ENCODE assay signal across 18 cellular contexts in the genomic region with DNA sequence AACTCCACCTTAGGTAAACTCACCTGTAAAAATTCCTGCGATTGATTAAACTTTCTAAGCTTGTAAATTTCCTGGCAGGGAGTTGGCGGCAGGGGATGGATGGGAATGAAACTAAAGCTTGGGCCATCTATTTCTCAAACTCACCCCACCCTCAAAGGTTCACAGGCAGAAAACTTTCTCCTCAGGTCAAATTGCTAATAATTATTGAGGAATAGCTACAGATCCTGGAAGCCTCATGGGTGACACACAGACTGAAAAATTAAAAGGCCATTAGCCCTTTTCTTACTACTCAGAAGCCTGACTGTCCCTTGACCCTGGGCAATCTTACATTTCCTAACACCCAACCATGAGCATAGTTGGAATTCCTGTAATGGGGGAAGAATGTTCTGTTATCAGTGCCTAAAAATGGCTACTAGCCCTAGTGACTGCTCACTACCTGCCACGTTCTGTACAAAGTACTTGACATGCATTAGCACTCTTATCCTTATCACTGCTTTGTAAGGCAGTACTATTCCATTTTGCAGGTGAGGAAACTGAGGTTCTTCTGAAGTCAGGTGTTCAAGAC. TPM values are rescaled to one million over a fixed set of nuclear protein-coding genes. Genes with fewer than 3 reads are reported as not detected.
A peak's percentile ranks its signal among the peaks of the same experiment; 100 is the strongest.
DNase-seq lines count a peak whose midpoint lies in the region; ATAC-seq and TF ChIP-seq lines count a peak whose summit lies in the region.
"Had no signal": no experiment of that assay in that cellular context is flagged by ENCODE, and none has a peak within 500 bp of the region (broad histone marks: within the 10 kb centered on the region; RNA-seq: fewer than 3 reads in every experiment).

No MANE protein-coding gene starts in this region.

- H3K79me1 ChIP-seq in mesendoderm (ENCODE audit: low read length), result no peaks in the 10 kb centered on the region

- ATAC-seq in psoas muscle, result no peak
- ATAC-seq: GM12878, Panc1, Right ventricle myocardium inferior had no signal

- H3K23ac ChIP-seq in mesendoderm (ENCODE audit: low read length), result no peak overlapping the region

- no peaks in the 10 kb centered on the region for H3K4me1 ChIP-seq in HEK293 (ENCODE audit: control insufficient read depth, insufficient read depth, low read length)
- H3K4me1 ChIP-seq in mesendoderm (ENCODE audit: control insufficient read depth, low read depth, low read length), result peaks cover 8% of the 10 kb centered on the region
- no peaks in the 10 kb centered on the region for H3K4me1 ChIP-seq in psoas muscle
- H3K4me1 ChIP-seq: BLaER1 had no signal

- no peak overlapping the region for H2BK120ac ChIP-seq in mesendoderm (ENCODE audit: low read depth, low read length)

- no peak overlapping the region for H3K18ac ChIP-seq in mesendoderm (ENCODE audit: low read length)

- H2AK5ac ChIP-seq in mesendoderm (ENCODE audit: low read length), result no peak overlapping the region

- H3K9me3 ChIP-seq in HEK293 (ENCODE audit: control insufficient read depth, insufficient read depth, low read depth, low read length), result no peaks in the 10 kb centered on the region
- H3K9me3 ChIP-seq in psoas muscle, result no peaks in the 10 kb centered on the region
- H3K9me3 ChIP-seq: BLaER1 had no signal

- no peak overlapping the region for H3K4me3 ChIP-seq in HEK293 (ENCODE audit: low read depth, low read length)
- H3K4me3 ChIP-seq in coronary artery, result no peak overlapping the region
- H3K4me3 ChIP-seq in mesendoderm (ENCODE audit: low read length), result no peak overlapping the region
- no peak overlapping the region for H3K4me3 ChIP-seq in psoas muscle
- H3K4me3 ChIP-seq: BLaER1, GM12878 had no signal

- H3K27ac ChIP-seq in HEK293 (ENCODE audit: extremely low read depth, low read depth, low read length) (no peak overlapping the region), coronary artery (no peak overlapping the region), mesendoderm (ENCODE audit: low read depth, low read length) (no peak overlapping the region), psoas muscle (no peak overlapping the region)
- H3K27ac ChIP-seq: BLaER1 had no signal

- no peak overlapping the region for H4K5ac ChIP-seq in mesendoderm (ENCODE audit: low read length)

- no peak overlapping the region for H2BK15ac ChIP-seq in mesendoderm (replicated peaks; ENCODE audit: low read depth)

- H4K8ac ChIP-seq in mesendoderm (ENCODE audit: low read depth, low read length), result no peak overlapping the region

- H3K79me2 ChIP-seq in mesendoderm (ENCODE audit: control insufficient read depth, insufficient read depth, low read length), result no peaks in the 10 kb centered on the region

- no peak overlapping the region for H3K9ac ChIP-seq in mesendoderm (ENCODE audit: low read length)
- H3K9ac ChIP-seq: BLaER1 had no signal

- TF ChIP-seq CTCF in HEK293 (tag by site-specific recombination; IDR thresholded peaks at IDR 0.05), result no peak
- TF ChIP-seq CTCF in coronary artery (IDR thresholded peaks at IDR 0.05), result no peak
- TF ChIP-seq CTCF in psoas muscle (IDR thresholded peaks at IDR 0.05), result no peak

- H3K4me2 ChIP-seq in mesendoderm (ENCODE audit: low read length), result no peak overlapping the region
- H3K4me2 ChIP-seq: BLaER1 had no signal

- CTCF ChIA-PET in HEK293 (lab: Yijun Ruan, JAX), result interaction anchor here (0.6 to 0.7 kb wide), 2 partner anchors 22 to 70 kb away, joined by 3 read pairs; no protein-coding TSS in a partner anchor

- no CpG with 5 or more reads among the region's 3 CpGs for WGBS in mesendoderm (ENCODE audit: extremely low coverage, insufficient coverage, low lambda C conversion rate)
- WGBS in psoas muscle, 3 donors, result 74 to 79% (median 75%) methylated on average over 3 of the region's 3 CpGs

- no peaks in the 10 kb centered on the region for H3K27me3 ChIP-seq in mesendoderm (ENCODE audit: insufficient read depth, low read length, poor library complexity)
- H3K27me3 ChIP-seq in psoas muscle (ENCODE audit: insufficient read depth in 3 of 3, low read length in 2 of 3), result peaks cover 0 to 3% (median 2%) of the 10 kb centered on the region in 3 donors
- H3K27me3 ChIP-seq: BLaER1 had no signal

- POLR2A ChIA-PET in HEK293 (lab: Yijun Ruan, JAX), result no interaction called here

- H3K4ac ChIP-seq in mesendoderm (ENCODE audit: low read depth, low read length), result no peak overlapping the region

- no peaks in the 10 kb centered on the region for H3K36me3 ChIP-seq in HEK293 (ENCODE audit: control insufficient read depth in 2 of 2, insufficient read depth in 1 of 2, low read length in 2 of 2)
- H3K36me3 ChIP-seq in mesendoderm (ENCODE audit: control insufficient read depth, insufficient read depth, low read length), result no peaks in the 10 kb centered on the region
- H3K36me3 ChIP-seq in psoas muscle (ENCODE audit: insufficient read depth in 1 of 2, low read depth in 1 of 2), result no peaks in the 10 kb centered on the region
- H3K36me3 ChIP-seq: BLaER1 had no signal

- no peak overlapping the region for H2BK5ac ChIP-seq in mesendoderm (ENCODE audit: low read length)

- intact Hi-C loops in psoas muscle (cut with DNase I), result no loop called here

- H3K56ac ChIP-seq in mesendoderm (ENCODE audit: low read length), result no peak overlapping the region

- DNase-seq in EL (peak; percentile 13), coronary artery (ENCODE audit: low spot score) (peak; percentile 7), mesendoderm (peak; percentile 84), NCI-H187 (lab: John Stamatoyannopoulos, UW) (no peak), psoas muscle (no peak), NCI-H2081 treated with DMSO at 0.1 percent for 48 hours (lab: John Stamatoyannopoulos, UW) (no peak)
- DNase-seq: DMS153, HFFc6, KG1, NCI-H1092, NCI-H774 had no signal

TF ChIP-seq in HEK293, 187 proteins besides CTCF, POLR2A, EP300 and RAD21:
- TF ChIP-seq, protein P1, sequence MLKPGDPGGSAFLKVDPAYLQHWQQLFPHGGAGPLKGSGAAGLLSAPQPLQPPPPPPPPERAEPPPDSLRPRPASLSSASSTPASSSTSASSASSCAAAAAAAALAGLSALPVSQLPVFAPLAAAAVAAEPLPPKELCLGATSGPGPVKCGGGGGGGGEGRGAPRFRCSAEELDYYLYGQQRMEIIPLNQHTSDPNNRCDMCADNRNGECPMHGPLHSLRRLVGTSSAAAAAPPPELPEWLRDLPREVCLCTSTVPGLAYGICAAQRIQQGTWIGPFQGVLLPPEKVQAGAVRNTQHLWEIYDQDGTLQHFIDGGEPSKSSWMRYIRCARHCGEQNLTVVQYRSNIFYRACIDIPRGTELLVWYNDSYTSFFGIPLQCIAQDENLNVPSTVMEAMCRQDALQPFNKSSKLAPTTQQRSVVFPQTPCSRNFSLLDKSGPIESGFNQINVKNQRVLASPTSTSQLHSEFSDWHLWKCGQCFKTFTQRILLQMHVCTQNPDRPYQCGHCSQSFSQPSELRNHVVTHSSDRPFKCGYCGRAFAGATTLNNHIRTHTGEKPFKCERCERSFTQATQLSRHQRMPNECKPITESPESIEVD (tag by site-specific recombination; IDR thresholded peaks at IDR 0.05), result no peak
- TF ChIP-seq FEZF1 (tag by site-specific recombination; IDR thresholded peaks at IDR 0.05), result peak; percentile 25; the same call in 1 of the 2 replicates
TF ChIP-seq in HEK293: peak in this region for 1.

RNA-seq across cellular contexts. Expression of gene SYNDIG1L, which starts 12.4 kb away (rescaled TPM):
- 0.37 TPM for polyA plus RNA-seq in mesendoderm (2013, experiment 1 of 2)
- 0.34 TPM for polyA plus RNA-seq in mesendoderm (2013, experiment 2 of 2)
- not detected for total RNA-seq in psoas muscle
- polyA plus RNA-seq in psoas muscle, result not detected
- total RNA-seq: GM12878, HFFc6, M059J, NCI-H460, Right ventricle myocardium inferior had no signal

RNA-seq across cellular contexts. Expression of gene NPC2, which starts 54.7 kb away (rescaled TPM):
- 266 TPM for polyA plus RNA-seq in mesendoderm (2013, experiment 1 of 2)
- 248 TPM for polyA plus RNA-seq in mesendoderm (2013, experiment 2 of 2)
- 10 to 100 TPM; 31.6 to 42.5 (median 35.0) TPM for total RNA-seq in psoas muscle
- polyA plus RNA-seq in psoas muscle, result 10 to 100 TPM; 28.2 to 30.7 (median 29.3) TPM

RNA-seq across cellular contexts. Expression of gene ISCA2, which starts 55.1 kb away (rescaled TPM):
- polyA plus RNA-seq in mesendoderm (2013, experiment 1 of 2), result 36.8 TPM
- 34.3 TPM for polyA plus RNA-seq in mesendoderm (2013, experiment 2 of 2)
- total RNA-seq in psoas muscle, result 10 to 100 TPM; 24.5 to 38.8 (median 26.0) TPM
- polyA plus RNA-seq in psoas muscle, result 10 to 100 TPM; 19.9 to 26.9 (median 24.5) TPM

Comparison
In these comparisons a context has a peak if more than half of its experiments do, and no peak if none do; other contexts are left out.
1. DNase-seq: peak in EL (single experiment), coronary artery (single experiment) and mesendoderm (single experiment); none in NCI-H187 (0 of 2), psoas muscle (0 of 2) and NCI-H2081 treated with DMSO at 0.1 percent for 48 hours (single experiment).